In the genomic region with DNA sequence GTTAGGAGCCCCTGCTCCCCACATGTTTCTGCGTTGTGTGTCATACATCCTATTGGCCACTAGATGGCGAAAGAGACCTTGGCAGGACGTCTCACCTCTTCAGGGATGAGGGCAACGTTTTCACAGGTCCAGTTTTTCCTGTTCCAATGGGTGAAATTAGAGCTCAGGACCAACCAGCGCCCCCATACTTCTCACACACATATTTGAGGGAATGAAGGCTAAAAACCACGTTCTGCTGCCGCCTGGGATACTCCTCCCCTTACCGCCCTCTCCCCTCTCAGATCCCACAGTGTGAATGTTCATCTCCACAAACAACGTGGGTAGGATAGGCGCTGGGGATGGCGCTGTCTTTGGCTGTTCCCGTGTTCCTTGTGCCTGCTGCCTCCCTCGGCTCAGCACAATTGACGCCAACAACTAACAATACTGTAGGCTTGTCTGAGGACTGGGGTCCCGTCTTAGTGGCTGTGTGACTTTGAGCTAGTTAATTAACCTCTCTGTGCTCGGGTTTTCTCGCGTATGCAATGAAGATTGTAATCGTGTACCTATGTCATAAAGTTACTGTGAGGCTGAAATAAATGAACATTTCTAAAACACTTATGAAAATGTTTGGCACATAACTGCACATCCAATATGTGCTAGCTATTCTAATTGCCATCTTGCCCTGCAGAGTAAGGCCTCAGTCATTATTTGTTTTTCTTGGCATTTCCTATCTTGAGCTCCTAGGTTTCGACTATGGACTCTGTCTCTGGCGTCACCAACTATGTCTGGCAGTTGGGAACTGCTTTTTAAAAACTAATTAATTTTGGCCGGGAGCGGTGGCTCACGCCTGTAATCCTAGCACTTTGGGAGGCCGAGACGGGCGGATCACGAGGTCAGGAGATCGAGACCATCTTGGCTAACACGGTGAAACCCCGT, we compare ENCODE assay signal across 8 cellular contexts.
A peak's percentile ranks its signal among the peaks of the same experiment; 100 is the strongest.
DNase-seq lines count a peak whose midpoint lies in the region; ATAC-seq and TF ChIP-seq lines count a peak whose summit lies in the region.

No MANE protein-coding gene starts in this region.

- H3K36me3 Mint-ChIP-seq in activated naive CD8-positive, alpha-beta T cell treated with anti-CD3 and anti-CD28 coated beads, Interleukin-2, amount 10 ng/mL, durations not matched to agents 7 days and 5 days, result no peaks in the 10 kb centered on the region
- H3K36me3 Mint-ChIP-seq in activated naive CD8-positive, alpha-beta T cell treated with anti-CD3 and anti-CD28 coated beads for 36 hours, result no peaks in the 10 kb centered on the region

- H2AFZ ChIP-seq in Loucy (ENCODE audit: low read length) (0 out of 2 replicates have a peak overlapping the region, but pooled peaks have one; percentile 49), SU-DHL-6 (ENCODE audit: low read depth, low read length, severe bottlenecking) (no peak overlapping the region)

- H4K20me1 ChIP-seq in Loucy (ENCODE audit: insufficient read depth, low read length, poor library complexity, severe bottlenecking) (no peaks in the 10 kb centered on the region), SU-DHL-6 (ENCODE audit: low read depth, low read length) (no peaks in the 10 kb centered on the region)

- no peaks in the 10 kb centered on the region for H3K4me1 ChIP-seq in Loucy (ENCODE audit: insufficient read depth, low read length, poor library complexity, severe bottlenecking)
- no peaks in the 10 kb centered on the region for H3K4me1 ChIP-seq in lung (ENCODE audit: control insufficient read depth in 2 of 2, insufficient read depth in 2 of 2, low read length in 2 of 2)

- H3K4me3 ChIP-seq in Loucy (ENCODE audit: low read length, poor library complexity, severe bottlenecking), result no peak overlapping the region
- no peak overlapping the region for H3K4me3 ChIP-seq in SU-DHL-6 (ENCODE audit: insufficient read depth, low read length, poor library complexity, severe bottlenecking)
- no peak overlapping the region for H3K4me3 ChIP-seq in lung

- no peaks in the 10 kb centered on the region for H3K27me3 ChIP-seq in Loucy (ENCODE audit: insufficient read depth, low read length, poor library complexity, severe bottlenecking)
- no peaks in the 10 kb centered on the region for H3K27me3 ChIP-seq in SU-DHL-6 (ENCODE audit: low read length)
- no peaks in the 10 kb centered on the region for H3K27me3 ChIP-seq in lung (ENCODE audit: control insufficient read depth, insufficient read depth)

- H3K9me2 ChIP-seq in Loucy (replicated peaks; ENCODE audit: low read depth, low read length) (no peaks in the 10 kb centered on the region), SU-DHL-6 (replicated peaks; ENCODE audit: insufficient read depth, low read length) (no peaks in the 10 kb centered on the region)

- no peaks in the 10 kb centered on the region for H3K9me3 Mint-ChIP-seq in activated naive CD8-positive, alpha-beta T cell treated with anti-CD3 and anti-CD28 coated beads, Interleukin-2, amount 10 ng/mL, durations not matched to agents 7 days and 5 days
- H3K9me3 Mint-ChIP-seq in activated naive CD8-positive, alpha-beta T cell treated with anti-CD3 and anti-CD28 coated beads for 36 hours, result no peaks in the 10 kb centered on the region

- H3K27ac Mint-ChIP-seq in activated naive CD8-positive, alpha-beta T cell treated with anti-CD3 and anti-CD28 coated beads, Interleukin-2, amount 10 ng/mL, durations not matched to agents 7 days and 5 days, result peak overlapping the region; percentile 56
- H3K27ac Mint-ChIP-seq in activated naive CD8-positive, alpha-beta T cell treated with anti-CD3 and anti-CD28 coated beads for 36 hours, result no peak overlapping the region

- POLR2A ChIA-PET in activated naive CD8-positive, alpha-beta T cell treated with anti-CD3 and anti-CD28 coated beads, Interleukin-2, amount 10 ng/mL, durations not matched to agents 7 days and 5 days (lab: Charles Lee), result interaction anchor here (0.8 to 1.2 kb wide), 2 partner anchors 163 to 181 kb away, joined by 3 read pairs; partner anchors contain the start of gene STK26

- DNase-seq in activated naive CD8-positive, alpha-beta T cell treated with anti-CD3 and anti-CD28 coated beads, Interleukin-2, amount 10 ng/mL, durations not matched to agents 7 days and 5 days, result peak; percentile 32
- no peak for DNase-seq in activated naive CD8-positive, alpha-beta T cell treated with anti-CD3 and anti-CD28 coated beads for 36 hours
- peak; percentile 53 for DNase-seq in dedifferentiated amniotic fluid mesenchymal stem cell (ENCODE audit: extremely low spot score)
- peak; percentile 52 for DNase-seq in lung (ENCODE audit: low spot score)
- no peak for DNase-seq in mesenteric fat pad (ENCODE audit: low spot score)

- peak; percentile 58 for ATAC-seq in activated naive CD8-positive, alpha-beta T cell treated with anti-CD3 and anti-CD28 coated beads, Interleukin-2, amount 10 ng/mL, durations not matched to agents 7 days and 5 days (ENCODE audit: low read depth)
- ATAC-seq in GM21723 (IDR thresholded peaks at IDR 0.05; ENCODE audit: unreplicated experiment), result peak; percentile 87
- no peak for ATAC-seq in lung (ENCODE audit: insufficient read depth, low FRiP score)

- TF ChIP-seq CTCF in Loucy (conservative IDR thresholded peaks at IDR 0.05; ENCODE audit: low read length) (peak; percentile 69), SU-DHL-6 (IDR thresholded peaks at IDR 0.05; ENCODE audit: insufficient read depth, low read length, poor library complexity, severe bottlenecking) (peak; percentile 33), lung (IDR thresholded peaks at IDR 0.05; ENCODE audit: control extremely low read depth, extremely low read depth) (peak; percentile 75)

- peaks cover 2% of the 10 kb centered on the region for H3K27me3 Mint-ChIP-seq in activated naive CD8-positive, alpha-beta T cell treated with anti-CD3 and anti-CD28 coated beads, Interleukin-2, amount 10 ng/mL, durations not matched to agents 7 days and 5 days
- H3K27me3 Mint-ChIP-seq in activated naive CD8-positive, alpha-beta T cell treated with anti-CD3 and anti-CD28 coated beads for 36 hours, result no peaks in the 10 kb centered on the region

- H3K36me3 ChIP-seq in Loucy (ENCODE audit: insufficient read depth, low read length) (no peaks in the 10 kb centered on the region), SU-DHL-6 (ENCODE audit: low read length) (no peaks in the 10 kb centered on the region), lung (ENCODE audit: control insufficient read depth in 2 of 2, insufficient read depth in 2 of 2, low read length in 2 of 2) (no peaks in the 10 kb centered on the region)

- no peak overlapping the region for H3K27ac ChIP-seq in SU-DHL-6 (ENCODE audit: low read depth, low read length)
- H3K27ac ChIP-seq in lung (ENCODE audit: low read depth in 1 of 2, low read length in 1 of 2), result no peak overlapping the region

- H3K4me3 Mint-ChIP-seq in activated naive CD8-positive, alpha-beta T cell treated with anti-CD3 and anti-CD28 coated beads, Interleukin-2, amount 10 ng/mL, durations not matched to agents 7 days and 5 days, result no peak overlapping the region
- H3K4me3 Mint-ChIP-seq in activated naive CD8-positive, alpha-beta T cell treated with anti-CD3 and anti-CD28 coated beads for 36 hours, result no peak overlapping the region

- H3K4me1 Mint-ChIP-seq in activated naive CD8-positive, alpha-beta T cell treated with anti-CD3 and anti-CD28 coated beads, Interleukin-2, amount 10 ng/mL, durations not matched to agents 7 days and 5 days, result no peaks in the 10 kb centered on the region
- peaks cover 4% of the 10 kb centered on the region for H3K4me1 Mint-ChIP-seq in activated naive CD8-positive, alpha-beta T cell treated with anti-CD3 and anti-CD28 coated beads for 36 hours

- no peaks in the 10 kb centered on the region for H3F3A ChIP-seq in Loucy (ENCODE audit: low read depth)
- H3F3A ChIP-seq in SU-DHL-6 (ENCODE audit: insufficient read depth), result no peaks in the 10 kb centered on the region

- no peaks in the 10 kb centered on the region for H3K9me3 ChIP-seq in Loucy (ENCODE audit: insufficient read depth, low read depth, low read length)
- H3K9me3 ChIP-seq in SU-DHL-6 (ENCODE audit: insufficient read depth, low read length), result no peaks in the 10 kb centered on the region
- H3K9me3 ChIP-seq in lung (ENCODE audit: control insufficient read depth in 2 of 2, insufficient read depth in 1 of 2, low read length in 1 of 2), result no peaks in the 10 kb centered on the region

- H3K4me2 ChIP-seq in Loucy (ENCODE audit: low read depth, low read length, poor library complexity, severe bottlenecking) (peak overlapping the region; percentile 11), SU-DHL-6 (ENCODE audit: low read depth, low read length, poor library complexity, severe bottlenecking) (no peak overlapping the region)

- WGBS in lung, 2 donors, result 48 to 50% methylated on average over 29 of the region's 31 CpGs

- H3K9ac ChIP-seq in Loucy (ENCODE audit: low read depth, low read length, poor library complexity, severe bottlenecking), result no peak overlapping the region
- H3K9ac ChIP-seq in SU-DHL-6 (ENCODE audit: low read length), result no peak overlapping the region

- H3K79me2 ChIP-seq in Loucy (ENCODE audit: insufficient read depth, low read length), result no peaks in the 10 kb centered on the region
- no peaks in the 10 kb centered on the region for H3K79me2 ChIP-seq in SU-DHL-6 (ENCODE audit: insufficient read depth, low read length)

Comparison
In these comparisons a context has a peak if more than half of its experiments do, and no peak if none do; other contexts are left out.
1. DNase-seq: peak in activated naive CD8-positive, alpha-beta T cell treated with anti-CD3 and anti-CD28 coated beads, Interleukin-2, amount 10 ng/mL, durations not matched to agents 7 days and 5 days (single experiment), dedifferentiated amniotic fluid mesenchymal stem cell (single experiment) and lung (single experiment); none in activated naive CD8-positive, alpha-beta T cell treated with anti-CD3 and anti-CD28 coated beads for 36 hours (single experiment) and mesenteric fat pad (single experiment).
2. Peak in every context shown above with its lines, with median percentiles within 50 percentile points of each other: CTCF ChIP-seq.